30 cellular contexts compared by ENCODE assay signal in genomic region chr12:76714415-76714814, GRCh38.
"Had no signal": no experiment of that assay in that cellular context is flagged by ENCODE, and none has a peak within 500 bp of the region (broad histone marks: within the 10 kb centered on the region; RNA-seq: fewer than 3 reads in every experiment).

No MANE protein-coding gene starts in this region.

- ATAC-seq: natural killer cell; psoas muscle; right cardiac atrium; sciatic nerve; stimulated activated naive B cell treated with anti-CD40 and anti-IgM and Interleukin-4, amounts not matched to agents 10 μg/mL and 1 μg/mL and 100 μg/mL, for 72 hours had no signal

- H3K9me3 Mint-ChIP-seq: natural killer cell; nephron; stimulated activated naive B cell treated with anti-CD40 and anti-IgM and Interleukin-4, amounts not matched to agents 10 μg/mL and 1 μg/mL and 100 μg/mL, for 72 hours; stimulated activated naive CD8-positive, alpha-beta T cell treated with anti-CD3 and anti-CD28 coated beads, Interleukin-15, Interleukin-2, amounts not matched to agents 100 ng/mL and 50 ng/mL, for 24 hours had no signal

- H3K9me3 ChIP-seq: ovary, psoas muscle, spleen, stomach, thoracic aorta, thyroid gland, tibial nerve, upper lobe of left lung, vagina had no signal

- H2AFZ ChIP-seq: neural progenitor cell, parathyroid adenoma had no signal

- FAIRE-seq: urothelium cell line had no signal

- H3K4me3 ChIP-seq: neural progenitor cell, ovary, psoas muscle, skin epidermis, smooth muscle cell, spleen, stomach, thoracic aorta, thyroid gland, tibial nerve, upper lobe of left lung, vagina had no signal

- H3K27me3 ChIP-seq: neural progenitor cell, ovary, spleen, stomach, thyroid gland, tibial nerve, upper lobe of left lung, vagina had no signal

- H3K36me3 Mint-ChIP-seq: natural killer cell; neural progenitor cell; stimulated activated naive B cell treated with anti-CD40 and anti-IgM and Interleukin-4, amounts not matched to agents 10 μg/mL and 1 μg/mL and 100 μg/mL, for 72 hours had no signal

- H3K27me3 Mint-ChIP-seq: progenitor cell of endocrine pancreas; stimulated activated naive CD8-positive, alpha-beta T cell treated with anti-CD3 and anti-CD28 coated beads, Interleukin-15, Interleukin-2, amounts not matched to agents 100 ng/mL and 50 ng/mL, for 24 hours had no signal

- H3K27ac ChIP-seq: neural progenitor cell, ovary, parathyroid adenoma, psoas muscle, skin epidermis, spleen, stomach, thoracic aorta, thyroid gland, tibial nerve, upper lobe of left lung, vagina had no signal

- DNase-seq: natural killer cell; occipital lobe; ovary; posterior cingulate gyrus; psoas muscle; right cardiac atrium; spleen; stimulated activated CD4-positive, alpha-beta T cell treated with anti-CD3 and anti-CD28 coated beads, Interleukin-12 subunit alpha, Interleukin-12 subunit beta, amount 100 ng/mL, for 4 hours; stimulated activated CD4-positive, alpha-beta T cell treated with anti-CD3 and anti-CD28 coated beads, Interleukin-1b, Interleukin-23, amount 100 ng/mL, for 48 hours; stimulated activated CD4-positive, alpha-beta T cell treated with anti-CD3 and anti-CD28 coated beads, Interleukin-4, amount 100 ng/mL, for 1 hour; stimulated activated CD4-positive, alpha-beta T cell treated with anti-CD3 and anti-CD28 coated beads, Interleukin-4, amount 100 ng/mL, for 4 hours; stimulated activated CD8-positive, alpha-beta memory T cell treated with anti-CD3 and anti-CD28 coated beads, Interleukin-4, amount 100 ng/mL, for 48 hours; stimulated activated naive B cell treated with anti-CD40 and anti-IgM and Interleukin-4, amounts not matched to agents 10 μg/mL and 1 μg/mL and 100 μg/mL, for 72 hours; stimulated activated naive CD4-positive, alpha-beta T cell treated with Interleukin-2 at 50 U/mL for 16 hours; stomach; thyroid gland; trophoblast cell; upper lobe of left lung had no signal

- H3K79me2 ChIP-seq: parathyroid adenoma had no signal

- H3K4me2 ChIP-seq: neural progenitor cell, smooth muscle cell had no signal

- H3K9ac ChIP-seq: neural progenitor cell, parathyroid adenoma had no signal

- H3K4me3 Mint-ChIP-seq: natural killer cell; nephron; neural progenitor cell; stimulated activated naive B cell treated with anti-CD40 and anti-IgM and Interleukin-4, amounts not matched to agents 10 μg/mL and 1 μg/mL and 100 μg/mL, for 72 hours; stimulated activated naive CD8-positive, alpha-beta T cell treated with anti-CD3 and anti-CD28 coated beads, Interleukin-15, Interleukin-2, amounts not matched to agents 100 ng/mL and 50 ng/mL, for 24 hours had no signal

- H3K36me3 ChIP-seq: neural progenitor cell, ovary, spleen, stomach, thoracic aorta, thyroid gland, tibial nerve, upper lobe of left lung, vagina had no signal

- H3K4me1 Mint-ChIP-seq: natural killer cell; nephron; neural progenitor cell; stimulated activated naive B cell treated with anti-CD40 and anti-IgM and Interleukin-4, amounts not matched to agents 10 μg/mL and 1 μg/mL and 100 μg/mL, for 72 hours had no signal

- H3K4me1 ChIP-seq: parathyroid adenoma, psoas muscle, spleen, stomach, thyroid gland, tibial nerve, upper lobe of left lung, vagina had no signal

- H3K27ac Mint-ChIP-seq: natural killer cell; nephron; neural progenitor cell; progenitor cell of endocrine pancreas; stimulated activated naive B cell treated with anti-CD40 and anti-IgM and Interleukin-4, amounts not matched to agents 10 μg/mL and 1 μg/mL and 100 μg/mL, for 72 hours; stimulated activated naive CD8-positive, alpha-beta T cell treated with anti-CD3 and anti-CD28 coated beads, Interleukin-15, Interleukin-2, amounts not matched to agents 100 ng/mL and 50 ng/mL, for 24 hours had no signal
